In genomic region chr4:121266982-121267381, GRCh38 we compare ENCODE assay signal across 1 cellular context.
TF ChIP-seq lines count a peak whose summit lies in the region.

No MANE protein-coding gene starts in this region.

TF ChIP-seq in IMR-90, 13 proteins besides CTCF, POLR2A, EP300 and RAD21:
- TF ChIP-seq CEBPB (IDR thresholded peaks at IDR 0.05; ENCODE audit: low read depth, low read length) (0 out of 2 replicates have a peak, but pooled peaks have one; percentile 6), SMC3 (IDR thresholded peaks at IDR 0.05; ENCODE audit: low read depth, low read length) (no peak)
